ENCODE assay signal across 22 cellular contexts in the genomic region with DNA sequence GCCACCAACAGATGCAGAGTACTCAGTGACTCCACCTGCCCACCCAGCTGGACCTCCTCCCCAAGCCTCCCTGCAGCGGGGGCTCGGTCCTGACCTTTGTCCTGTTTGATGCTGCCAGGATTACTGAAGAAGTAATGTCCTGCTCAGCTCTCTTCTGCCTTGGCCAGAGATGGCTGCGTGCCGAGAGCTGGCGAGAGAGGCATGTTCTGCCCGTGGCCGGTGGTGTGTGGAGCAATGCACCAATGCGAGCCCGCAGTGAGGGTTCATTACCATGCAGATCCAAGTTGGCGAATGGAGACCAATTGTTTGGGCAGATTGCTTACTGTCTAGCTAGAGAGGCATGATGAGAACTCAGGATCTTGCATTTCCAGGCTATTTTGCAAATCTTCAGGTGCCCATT.
"Had no signal": no experiment of that assay in that cellular context is flagged by ENCODE, and none has a peak within 500 bp of the region (broad histone marks: within the 10 kb centered on the region; RNA-seq: fewer than 3 reads in every experiment).

No MANE protein-coding gene starts in this region.

- H3K9ac ChIP-seq: KMS-11, SK-N-SH had no signal

- H3K4me3 Mint-ChIP-seq: IgD-negative memory B cell had no signal

- H3K27ac Mint-ChIP-seq: IgD-negative memory B cell had no signal

- H3K9me3 ChIP-seq: SK-N-SH had no signal

- ATAC-seq: K562 had no signal

- H3K4me3 ChIP-seq: K562 had no signal

- H3K4me1 Mint-ChIP-seq: IgD-negative memory B cell had no signal

- DNase-seq: Kasumi-1, MV-4-11, NCI-H1048, NCI-H1105, NCI-H1417, NCI-H1436 treated with DMSO at 0.1 percent for 48 hours, NCI-H187 treated with DMSO at 0.1 percent for 48 hours, NCI-H2029 treated with DMSO at 0.1 percent for 48 hours, NCI-H2227 treated with DMSO at 0.1 percent for 48 hours, NCI-H510A, NCI-H524 treated with DMSO at 0.1 percent for 48 hours, NCI-H69, NCI-H774, RPMI8226, SHP77, SK-N-SH had no signal

- H3K27ac ChIP-seq: HL-60, KMS-11 had no signal

- FAIRE-seq: HTR-8/SVneo, K562, RCC 7860 had no signal
